ENCODE assay signal across 15 cellular contexts in the genomic region with DNA sequence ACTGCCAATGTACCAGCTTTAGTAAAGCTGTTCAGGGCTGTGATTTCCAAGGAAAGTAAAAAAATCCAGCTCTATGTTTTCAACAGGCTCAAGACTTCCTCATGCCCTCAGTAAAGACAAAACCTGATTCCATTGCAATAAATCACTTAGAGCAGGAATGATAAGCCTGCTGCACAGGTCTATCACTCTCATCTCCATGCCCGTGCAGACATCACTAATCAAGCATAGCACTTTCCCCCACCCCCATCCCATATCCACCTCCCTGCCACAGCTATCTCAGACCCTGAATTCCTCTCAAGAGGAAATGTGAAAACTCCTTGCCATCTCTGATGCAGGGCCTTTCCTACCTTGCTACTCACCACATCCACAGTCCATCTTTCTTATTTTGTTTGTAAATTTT.
DNase-seq lines count a peak whose midpoint lies in the region; TF ChIP-seq lines count a peak whose summit lies in the region.
"Had no signal": no experiment of that assay in that cellular context is flagged by ENCODE, and none has a peak within 500 bp of the region (broad histone marks: within the 10 kb centered on the region; RNA-seq: fewer than 3 reads in every experiment).

No MANE protein-coding gene starts in this region.

- DNase-seq in mesendoderm (peak; percentile 31), trophoblast cell (peak; percentile 6 to 8), brain microvascular endothelial cell (no peak), dermis blood vessel endothelial cell (no peak), GM19240 (ENCODE audit: insufficient read length, low spot score) (no peak)
- DNase-seq: ACHN; Caco-2; CD4-positive, alpha-beta T cell; DMS79; GDM1; H9 had no signal

- H3K9me3 Mint-ChIP-seq in dendritic cell treated with granulocyte-macrophage colony-stimulating factor and Interleukin-4, amounts not matched to agents 40 ng/mL and 50 ng/mL, for 4 days, result peaks cover 15% of the 10 kb centered on the region
- H3K9me3 Mint-ChIP-seq: CD4-positive, alpha-beta T cell had no signal

- H3K36me3 ChIP-seq in HEK293 (ENCODE audit: control insufficient read depth in 2 of 2, insufficient read depth in 1 of 2, low read length in 2 of 2) (no peaks in the 10 kb centered on the region), mesendoderm (ENCODE audit: control insufficient read depth, insufficient read depth, low read length) (no peaks in the 10 kb centered on the region), trophoblast cell (ENCODE audit: control insufficient read depth in 1 of 2, insufficient read depth in 2 of 2, low read length in 2 of 2) (no peaks in the 10 kb centered on the region), brain microvascular endothelial cell (replicated peaks) (no peaks in the 10 kb centered on the region)

- H4K12ac ChIP-seq in trophoblast cell (ENCODE audit: low read depth, low read length), result no peak overlapping the region

- H2AFZ ChIP-seq in trophoblast cell (ENCODE audit: insufficient read depth, low read length, poor library complexity), result no peak overlapping the region

- H3K23ac ChIP-seq in mesendoderm (ENCODE audit: low read length) (no peak overlapping the region), trophoblast cell (ENCODE audit: low read length) (no peak overlapping the region)

- no peak overlapping the region for H3K14ac ChIP-seq in trophoblast cell (ENCODE audit: low read length)

- H2BK12ac ChIP-seq in trophoblast cell (ENCODE audit: low read length), result no peak overlapping the region

- H2BK5ac ChIP-seq in mesendoderm (ENCODE audit: low read length) (no peak overlapping the region), trophoblast cell (ENCODE audit: low read depth, low read length, poor library complexity) (no peak overlapping the region)

- H3K79me1 ChIP-seq in mesendoderm (ENCODE audit: low read length) (no peaks in the 10 kb centered on the region), trophoblast cell (ENCODE audit: low read length) (no peaks in the 10 kb centered on the region)

- H3K4me3 Mint-ChIP-seq in dendritic cell treated with granulocyte-macrophage colony-stimulating factor and Interleukin-4, amounts not matched to agents 40 ng/mL and 50 ng/mL, for 4 days, result no peak overlapping the region
- H3K4me3 Mint-ChIP-seq: CD4-positive, alpha-beta T cell; H9; IgD-negative memory B cell had no signal

- no peaks in the 10 kb centered on the region for H3K4me1 Mint-ChIP-seq in dendritic cell treated with granulocyte-macrophage colony-stimulating factor and Interleukin-4, amounts not matched to agents 40 ng/mL and 50 ng/mL, for 4 days (ENCODE audit: low read depth)
- H3K4me1 Mint-ChIP-seq: H9, IgD-negative memory B cell had no signal

- H3K27me3 Mint-ChIP-seq in dendritic cell treated with granulocyte-macrophage colony-stimulating factor and Interleukin-4, amounts not matched to agents 40 ng/mL and 50 ng/mL, for 4 days, result peaks cover 24% of the 10 kb centered on the region

- H3K4me1 ChIP-seq in HEK293 (ENCODE audit: control insufficient read depth, insufficient read depth, low read length) (no peaks in the 10 kb centered on the region), mesendoderm (ENCODE audit: control insufficient read depth, low read depth, low read length) (no peaks in the 10 kb centered on the region), trophoblast cell (ENCODE audit: control insufficient read depth in 1 of 2, insufficient read depth in 2 of 2, low read length in 2 of 2) (no peaks in the 10 kb centered on the region)
- H3K4me1 ChIP-seq: Caco-2 had no signal

- H4K5ac ChIP-seq in mesendoderm (ENCODE audit: low read length), result no peak overlapping the region

- H2BK15ac ChIP-seq in mesendoderm (replicated peaks; ENCODE audit: low read depth), result no peak overlapping the region

- no peaks in the 10 kb centered on the region for H3K27me3 ChIP-seq in mesendoderm (ENCODE audit: insufficient read depth, low read length, poor library complexity)
- H3K27me3 ChIP-seq in trophoblast cell (ENCODE audit: insufficient read depth, low read length), result no peaks in the 10 kb centered on the region
- no peaks in the 10 kb centered on the region for H3K27me3 ChIP-seq in brain microvascular endothelial cell (replicated peaks)

- TF ChIP-seq CTCF in HEK293 (tag by site-specific recombination; IDR thresholded peaks at IDR 0.05) (no peak), brain microvascular endothelial cell (IDR thresholded peaks at IDR 0.05; ENCODE audit: low read depth, low read length, missing control alignments) (no peak)

- no peak overlapping the region for H3K4ac ChIP-seq in mesendoderm (ENCODE audit: low read depth, low read length)
- no peak overlapping the region for H3K4ac ChIP-seq in trophoblast cell (ENCODE audit: low read depth, low read length)

- H4K91ac ChIP-seq in trophoblast cell (ENCODE audit: low read depth, low read length), result no peak overlapping the region

- POLR2A ChIA-PET in HEK293 (lab: Yijun Ruan, JAX), result no interaction called here

- H2AK5ac ChIP-seq in mesendoderm (ENCODE audit: low read length), result no peak overlapping the region
- no peak overlapping the region for H2AK5ac ChIP-seq in trophoblast cell (ENCODE audit: low read length)

- H3K79me2 ChIP-seq in mesendoderm (ENCODE audit: control insufficient read depth, insufficient read depth, low read length) (no peaks in the 10 kb centered on the region), trophoblast cell (ENCODE audit: control insufficient read depth, insufficient read depth, low read length, poor library complexity) (no peaks in the 10 kb centered on the region)

- in situ Hi-C loops in brain microvascular endothelial cell (cut with HindIII; ENCODE audit: low pct_ligation_motif_present, low sequenced_read_pairs), result no loop called here

- no peak overlapping the region for H3K56ac ChIP-seq in mesendoderm (ENCODE audit: low read length)

- no peak overlapping the region for H3K4me3 ChIP-seq in HEK293 (ENCODE audit: low read depth, low read length)
- no peak overlapping the region for H3K4me3 ChIP-seq in mesendoderm (ENCODE audit: low read length)
- no peak overlapping the region for H3K4me3 ChIP-seq in trophoblast cell (ENCODE audit: low read depth, low read length)
- no peak overlapping the region for H3K4me3 ChIP-seq in brain microvascular endothelial cell (ENCODE audit: low read depth, low read length)

- H3K9ac ChIP-seq in mesendoderm (ENCODE audit: low read length) (no peak overlapping the region), trophoblast cell (ENCODE audit: low read length) (no peak overlapping the region)

- H3K36me3 Mint-ChIP-seq in dendritic cell treated with granulocyte-macrophage colony-stimulating factor and Interleukin-4, amounts not matched to agents 40 ng/mL and 50 ng/mL, for 4 days (ENCODE audit: low read depth), result no peaks in the 10 kb centered on the region

- H3K9me3 ChIP-seq in HEK293 (ENCODE audit: control insufficient read depth, insufficient read depth, low read depth, low read length) (no peaks in the 10 kb centered on the region; the same call in 1 of the 2 replicates), trophoblast cell (ENCODE audit: insufficient read depth, low read depth, low read length) (peaks cover 2% of the 10 kb centered on the region)
- H3K9me3 ChIP-seq: Caco-2 had no signal

- H3K18ac ChIP-seq in mesendoderm (ENCODE audit: low read length), result no peak overlapping the region
- H3K18ac ChIP-seq in trophoblast cell (ENCODE audit: low read length), result no peak overlapping the region

- H2BK120ac ChIP-seq in mesendoderm (ENCODE audit: low read depth, low read length) (no peak overlapping the region), trophoblast cell (ENCODE audit: insufficient read depth, low read length, poor library complexity) (no peak overlapping the region)

- H3K27ac ChIP-seq in HEK293 (ENCODE audit: extremely low read depth, low read depth, low read length) (no peak overlapping the region), mesendoderm (ENCODE audit: low read depth, low read length) (no peak overlapping the region), trophoblast cell (ENCODE audit: low read depth, low read length) (no peak overlapping the region), brain microvascular endothelial cell (no peak overlapping the region)
- H3K27ac ChIP-seq: C4-2B had no signal

- WGBS in mesendoderm (ENCODE audit: extremely low coverage, insufficient coverage, low lambda C conversion rate), result no CpG with 5 or more reads among the region's 1 CpG
- no CpG with 5 or more reads among the region's 1 CpG for WGBS in trophoblast cell (ENCODE audit: extremely low coverage, insufficient coverage, insufficient read length)

- H4K8ac ChIP-seq in mesendoderm (ENCODE audit: low read depth, low read length) (no peak overlapping the region), trophoblast cell (ENCODE audit: low read depth, low read length) (no peak overlapping the region)

- H3K27ac Mint-ChIP-seq in dendritic cell treated with granulocyte-macrophage colony-stimulating factor and Interleukin-4, amounts not matched to agents 40 ng/mL and 50 ng/mL, for 4 days, result peak overlapping the region; percentile 20
- H3K27ac Mint-ChIP-seq: CD4-positive, alpha-beta T cell; H9; IgD-negative memory B cell had no signal

- no peak overlapping the region for H3K4me2 ChIP-seq in mesendoderm (ENCODE audit: low read length)
- H3K4me2 ChIP-seq in trophoblast cell (ENCODE audit: low read length), result no peak overlapping the region

- intact Hi-C loops in dendritic cell treated with granulocyte-macrophage colony-stimulating factor and Interleukin-4, amounts not matched to agents 40 ng/mL and 50 ng/mL, for 4 days (cut with micrococcal nuclease), result no loop called here

- CTCF ChIA-PET in HEK293 (lab: Yijun Ruan, JAX), result interaction anchor here (0.7 kb wide), 1 partner anchor 101 kb away, joined by 5 read pairs; no protein-coding TSS in a partner anchor

TF ChIP-seq in HEK293, 187 proteins besides CTCF, POLR2A, EP300 and RAD21:
- no peak for TF ChIP-seq HOXA7 (CRISPR knock-in tag; IDR thresholded peaks at IDR 0.05; ENCODE audit: borderline replicate concordance)
- TF ChIP-seq ZBTB17 (tag by site-specific recombination; IDR thresholded peaks at IDR 0.05), result 0 out of 2 replicates have a peak, but pooled peaks have one; percentile 31
- TF ChIP-seq ZNF23 (tag by site-specific recombination; IDR thresholded peaks at IDR 0.05; ENCODE audit: borderline replicate concordance), result 0 out of 2 replicates have a peak, but pooled peaks have one; percentile 51
- TF ChIP-seq, protein P1, sequence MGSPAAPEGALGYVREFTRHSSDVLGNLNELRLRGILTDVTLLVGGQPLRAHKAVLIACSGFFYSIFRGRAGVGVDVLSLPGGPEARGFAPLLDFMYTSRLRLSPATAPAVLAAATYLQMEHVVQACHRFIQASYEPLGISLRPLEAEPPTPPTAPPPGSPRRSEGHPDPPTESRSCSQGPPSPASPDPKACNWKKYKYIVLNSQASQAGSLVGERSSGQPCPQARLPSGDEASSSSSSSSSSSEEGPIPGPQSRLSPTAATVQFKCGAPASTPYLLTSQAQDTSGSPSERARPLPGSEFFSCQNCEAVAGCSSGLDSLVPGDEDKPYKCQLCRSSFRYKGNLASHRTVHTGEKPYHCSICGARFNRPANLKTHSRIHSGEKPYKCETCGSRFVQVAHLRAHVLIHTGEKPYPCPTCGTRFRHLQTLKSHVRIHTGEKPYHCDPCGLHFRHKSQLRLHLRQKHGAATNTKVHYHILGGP (tag by site-specific recombination; IDR thresholded peaks at IDR 0.05), result no peak

Comparison
In these comparisons a context has a peak if more than half of its experiments do, and no peak if none do; other contexts are left out.
1. DNase-seq: peak in mesendoderm (single experiment) and trophoblast cell (2 of 2); none in brain microvascular endothelial cell (single experiment), dermis blood vessel endothelial cell (single experiment) and GM19240 (single experiment).